In genomic region chr18:42959528-42959927, GRCh38 we compare ENCODE assay signal across 10 cellular contexts.
"Had no signal": no experiment of that assay in that cellular context is flagged by ENCODE, and none has a peak within 500 bp of the region (broad histone marks: within the 10 kb centered on the region; RNA-seq: fewer than 3 reads in every experiment).

No MANE protein-coding gene starts in this region.

- H3K4me1 ChIP-seq: HAP-1 had no signal

- DNase-seq: GM23248, GOT3, H7, HCEC 1CT, HFFc6 had no signal

- H3K4me3 Mint-ChIP-seq: GM23338, HFFc6 had no signal

- H3K9me3 Mint-ChIP-seq: GM23338 had no signal

- H3K36me3 ChIP-seq: HAP-1 had no signal

- FAIRE-seq: H1, H54 had no signal

- H3K27ac ChIP-seq: GM23248 had no signal

- H3K9ac ChIP-seq: GM23248 had no signal

- H3K9me3 ChIP-seq: HAP-1 had no signal

- ATAC-seq: GM23338, HCT116 had no signal

- H3K4me2 ChIP-seq: GM23338 had no signal

- H3K27ac Mint-ChIP-seq: GM23338, HFFc6 had no signal

- H2AFZ ChIP-seq: GM23248, GM23338 had no signal

- H3K4me3 ChIP-seq: GM23248, GM23338, HAP-1 had no signal
